7 cellular contexts compared by ENCODE assay signal in the genomic region with DNA sequence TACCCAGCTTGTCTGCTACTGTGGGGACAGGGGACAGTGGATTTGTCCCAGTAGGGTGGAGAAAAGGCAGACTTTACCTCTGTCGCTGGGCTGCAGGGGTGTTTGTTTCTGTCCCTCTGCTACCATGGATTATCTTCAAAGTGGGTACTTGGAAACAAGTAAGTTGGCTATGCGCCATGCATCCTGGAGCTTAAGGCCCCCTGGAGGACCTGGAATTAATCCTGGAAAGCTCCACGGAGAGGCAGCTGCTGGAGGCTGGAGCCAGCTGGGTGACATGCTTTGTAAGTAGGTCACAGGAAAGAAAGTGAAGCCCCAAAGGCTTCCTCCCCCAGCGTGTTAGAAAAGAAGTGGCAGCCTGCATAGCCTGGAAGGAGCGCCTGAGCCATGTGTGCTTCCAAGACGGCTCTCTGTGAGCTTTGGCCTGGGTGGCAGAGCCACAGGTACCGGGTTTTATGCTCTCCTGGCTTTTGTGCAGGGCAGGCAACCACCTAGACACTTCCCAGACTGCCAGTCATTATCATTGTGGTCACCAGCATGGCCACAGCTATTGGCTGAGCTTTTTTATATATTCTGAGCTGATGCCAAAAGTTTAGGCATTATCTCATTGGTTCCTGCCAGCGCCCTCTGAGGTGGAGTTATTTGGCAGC. TPM values are rescaled to one million over a fixed set of nuclear protein-coding genes. Genes with fewer than 3 reads are reported as not detected.
DNase-seq lines count a peak whose midpoint lies in the region; ATAC-seq and TF ChIP-seq lines count a peak whose summit lies in the region.

No MANE protein-coding gene starts in this region.

- H3K4me1 ChIP-seq in heart right ventricle (peaks cover 4 to 72% (median 45%) of the 10 kb centered on the region in 9 donors), skeletal muscle tissue (ENCODE audit: control insufficient read depth in 3 of 3, insufficient read depth in 3 of 3, low read length in 3 of 3) (peaks cover 25 to 40% (median 28%) of the 10 kb centered on the region in 3 donors), ascending aorta (peaks cover 0 to 8% of the 10 kb centered on the region in 2 donors)

- peak overlapping the region in 5 of 10 donors; percentile 14 to 37 (median 32) for H3K4me3 ChIP-seq in heart right ventricle
- peak overlapping the region; percentile 49 to 56 (median 53) for H3K4me3 ChIP-seq in skeletal muscle tissue (ENCODE audit: low read length in 3 of 3)
- peak overlapping the region in 1 of 2 donors; percentile 11 for H3K4me3 ChIP-seq in ascending aorta

- TF ChIP-seq CTCF in heart right ventricle (IDR thresholded peaks at IDR 0.05) (no peak), ascending aorta (IDR thresholded peaks at IDR 0.05) (no peak)

- peak overlapping the region in 9 of 10 donors; percentile 62 to 89 (median 81) for H3K27ac ChIP-seq in heart right ventricle
- peak overlapping the region; percentile 45 for H3K27ac ChIP-seq in skeletal muscle tissue (ENCODE audit: low read depth, low read length)
- H3K27ac ChIP-seq in ascending aorta = peak overlapping the region in 1 of 2 donors; percentile 39

- no peaks in the 10 kb centered on the region for H3K36me3 ChIP-seq in heart right ventricle
- no peaks in the 10 kb centered on the region for H3K36me3 ChIP-seq in skeletal muscle tissue (ENCODE audit: control insufficient read depth in 3 of 3, insufficient read depth in 3 of 3, low read length in 3 of 3)
- H3K36me3 ChIP-seq in ascending aorta = no peaks in the 10 kb centered on the region

- H3K9me3 ChIP-seq in heart right ventricle = no peaks in the 10 kb centered on the region
- no peaks in the 10 kb centered on the region for H3K9me3 ChIP-seq in skeletal muscle tissue (ENCODE audit: control insufficient read depth in 3 of 3, low read length in 3 of 3)
- no peaks in the 10 kb centered on the region for H3K9me3 ChIP-seq in ascending aorta

- no peaks in the 10 kb centered on the region for H3K27me3 ChIP-seq in heart right ventricle
- H3K27me3 ChIP-seq in skeletal muscle tissue (ENCODE audit: control insufficient read depth in 3 of 3, insufficient read depth in 3 of 3, low read length in 3 of 3) = no peaks in the 10 kb centered on the region
- H3K27me3 ChIP-seq in ascending aorta = no peaks in the 10 kb centered on the region

- DNase-seq in M059J (ENCODE audit: low read depth) (peak; percentile 85), T-helper 9 cell (peak; percentile 10), heart right ventricle (peak; percentile 62 to 80), ascending aorta (ENCODE audit: low spot score in 2 of 2) (no peak)

- peak overlapping the region; percentile 36 to 61 (median 60) for H3K9ac ChIP-seq in skeletal muscle tissue (ENCODE audit: low read depth in 1 of 3, low read length in 3 of 3)

- intact Hi-C loops in heart right ventricle (cut with DNase I) (no loop called here), ascending aorta (cut with DNase I) (loop anchor here (10.0 kb wide), 1 partner anchor 536 kb away; no protein-coding TSS in a partner anchor)

- 13 to 15% methylated on average over 8 of the region's 8 CpGs for WGBS in heart right ventricle, 2 donors

- ATAC-seq in heart right ventricle (peak; percentile 67 to 88 (median 78)), HG02763 (IDR thresholded peaks at IDR 0.05; ENCODE audit: unreplicated experiment) (no peak), HG03565 (IDR thresholded peaks at IDR 0.05; ENCODE audit: unreplicated experiment) (no peak)

RNA-seq across cellular contexts. Expression of a gene that starts 9.5 kb away (rescaled TPM):
- total RNA-seq in M059J (2014; rRNA removed; shearing (Covaris generic)) = 22.1 and 23.2 TPM in 2 replicates
- total RNA-seq in heart right ventricle (10 to 100 TPM; 12.0 to 28.1 (median 20.1) TPM), skeletal muscle tissue (30.3 TPM), ascending aorta (8.8 TPM)
- polyA plus RNA-seq in heart right ventricle = 1 to 10 TPM; 3.1 to 8.2 TPM

RNA-seq across cellular contexts. Expression of a gene that starts 47.6 kb away (rescaled TPM):
- total RNA-seq in M059J (2014; rRNA removed; shearing (Covaris generic)) = 55.4 and 83.3 TPM in 2 replicates
- 10 to 100 TPM; 31.1 to 65.4 (median 50.5) TPM for total RNA-seq in heart right ventricle
- polyA plus RNA-seq in heart right ventricle = 10 to 100 TPM; 28.4 to 42.8 TPM
- 35.0 TPM for total RNA-seq in skeletal muscle tissue
- total RNA-seq in ascending aorta = 20.6 TPM

Comparison
In these comparisons a context has a peak if more than half of its experiments do, and no peak if none do; other contexts are left out.
1. DNase-seq: peak in M059J (single experiment), T-helper 9 cell (single experiment) and heart right ventricle (2 of 2); none in ascending aorta (0 of 2).
2. ATAC-seq: peak in heart right ventricle (8 of 8); none in HG02763 (single experiment) and HG03565 (single experiment).